8 cellular contexts compared by ENCODE assay signal in the genomic region with DNA sequence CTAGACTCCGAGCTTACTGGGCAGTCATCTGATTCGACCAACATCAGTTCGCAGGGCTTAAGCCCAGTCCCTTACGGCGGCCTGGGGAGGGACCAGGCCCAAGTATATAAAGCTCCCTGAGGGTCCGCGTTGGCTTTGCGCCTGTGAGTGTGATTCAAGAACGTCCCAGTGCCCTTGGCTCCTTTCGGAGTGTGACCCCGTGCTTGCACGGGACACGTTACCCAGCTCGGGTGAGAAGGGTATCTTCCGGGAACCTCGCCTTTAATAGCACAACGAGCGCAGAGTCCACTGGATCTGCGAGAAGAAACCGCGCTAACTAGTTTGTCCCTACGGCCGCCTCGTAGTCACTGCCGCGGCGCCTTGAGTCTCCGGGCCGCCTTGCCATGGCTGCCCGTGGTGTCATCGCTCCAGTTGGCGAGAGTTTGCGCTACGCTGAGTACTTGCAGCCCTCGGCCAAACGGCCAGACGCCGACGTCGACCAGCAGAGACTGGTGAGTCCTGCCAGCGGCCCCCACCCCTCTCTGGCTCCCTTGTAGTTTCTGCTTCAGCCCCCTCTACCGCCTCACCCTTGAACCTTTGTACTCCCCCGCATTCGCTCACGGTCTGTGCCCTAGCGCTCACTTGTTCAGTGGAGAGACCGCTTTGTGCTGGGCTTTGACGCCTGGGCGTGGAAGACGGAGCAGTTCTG. TPM values are rescaled to one million over a fixed set of nuclear protein-coding genes. Genes with fewer than 3 reads are reported as not detected.
DNase-seq lines count a peak whose midpoint lies in the region; ATAC-seq, FAIRE-seq and TF ChIP-seq lines count a peak whose summit lies in the region.

Gene DNAJC15, plus strand, starts transcription at position 343 of the 688 bp plus-strand sequence. Its CDS starts 41 bp downstream, at position 384.

- intact Hi-C loops in mucosa of descending colon (cut with DNase I, micrococcal nuclease), result no loop called here

- DNase-seq in GM18507 (ENCODE audit: extremely low spot score, insufficient read length, low read depth), result peak; percentile 67
- peak; percentile 90 for DNase-seq in NCI-H748 (lab: John Stamatoyannopoulos, UW; ENCODE audit: unreplicated experiment)
- peak; percentile 66 for DNase-seq in activated T-cell treated with anti-CD3 and anti-CD28 coated beads for 24 hours (ENCODE audit: low read depth)
- no peak for DNase-seq in epithelial cell of proximal tubule (ENCODE audit: low read depth)
- DNase-seq in mucosa of descending colon, result peak; percentile 90 to 96 (median 90)
- peak; percentile 54 to 60 for DNase-seq in stimulated activated CD8-positive, alpha-beta memory T cell treated with anti-CD3 and anti-CD28 coated beads, Interleukin-4, amount 100 ng/mL, for 1 hour (ENCODE audit: low read depth in 2 of 2, low spot score in 1 of 2)
- DNase-seq in NCI-H1436 (lab: John Stamatoyannopoulos, UW), result no peak

- TF ChIP-seq CTCF in epithelial cell of proximal tubule (conservative IDR thresholded peaks at IDR 0.05; ENCODE audit: low read depth, low read length) (peak; percentile 16), mucosa of descending colon (IDR thresholded peaks at IDR 0.05) (no peak)

- H3K36me3 ChIP-seq in mucosa of descending colon (ENCODE audit: low read depth), result no peaks in the 10 kb centered on the region

- H3K4me3 ChIP-seq in epithelial cell of proximal tubule (ENCODE audit: low read depth, low read length), result peak within 1 kb of the TSS; percentile 70
- H3K4me3 ChIP-seq in mucosa of descending colon, result peak within 1 kb of the TSS; percentile 23

- ATAC-seq in HG02938 (IDR thresholded peaks at IDR 0.05; ENCODE audit: unreplicated experiment), result peak; percentile 83
- ATAC-seq in mucosa of descending colon, result peak; percentile 98

- H3K4me1 ChIP-seq in mucosa of descending colon (ENCODE audit: low read depth), result no peaks in the 10 kb centered on the region

- H3K9me3 ChIP-seq in mucosa of descending colon, result no peaks in the 10 kb centered on the region

- FAIRE-seq in GM18507 (lab: Jason Lieb, UNC), result peak; percentile 79

RNA-seq across cellular contexts. Expression of gene DNAJC15, which starts in this region (rescaled TPM):
- total RNA-seq in epithelial cell of proximal tubule (24.0 and 37.5 TPM in 2 replicates), mucosa of descending colon (10 to 100 TPM; 15.9 to 29.7 (median 27.2) TPM)

Comparison
In these comparisons a context has a peak if more than half of its experiments do, and no peak if none do; other contexts are left out.
1. DNase-seq: peak in GM18507 (single experiment), NCI-H748 (single experiment), activated T-cell treated with anti-CD3 and anti-CD28 coated beads for 24 hours (single experiment), mucosa of descending colon (3 of 3) and stimulated activated CD8-positive, alpha-beta memory T cell treated with anti-CD3 and anti-CD28 coated beads, Interleukin-4, amount 100 ng/mL, for 1 hour (2 of 2); none in epithelial cell of proximal tubule (single experiment) and NCI-H1436 (single experiment).